In genomic region chr1:41024953-41025352, GRCh38 we compare ENCODE assay signal across 2 cellular contexts.
TF ChIP-seq lines count a peak whose summit lies in the region.

No MANE protein-coding gene starts in this region.

TF ChIP-seq in HCT116, 20 proteins besides CTCF, POLR2A, EP300 and RAD21:
- TF ChIP-seq MAX (IDR thresholded peaks at IDR 0.05) = no peak
- no peak for TF ChIP-seq SIN3A (IDR thresholded peaks at IDR 0.05; ENCODE audit: low read depth)
- TF ChIP-seq ZNF274 (IDR thresholded peaks at IDR 0.05; ENCODE audit: low read depth, low read length) = no peak
- TF ChIP-seq POLR2AphosphoS5 (IDR thresholded peaks at IDR 0.05; ENCODE audit: low read depth, low read length) = no peak

TF ChIP-seq in K562, 482 proteins besides CTCF, POLR2A, EP300 and RAD21:
- TF ChIP-seq ZNF695 (CRISPR knock-in tag; IDR thresholded peaks at IDR 0.05) = no peak
- TF ChIP-seq TCF15 (CRISPR knock-in tag; IDR thresholded peaks at IDR 0.05) = no peak
- no peak for TF ChIP-seq THRA (IDR thresholded peaks at IDR 0.05)
- no peak for TF ChIP-seq ARID2 (IDR thresholded peaks at IDR 0.05)
- no peak for TF ChIP-seq ELF1 (tag; IDR thresholded peaks at IDR 0.05)
- TF ChIP-seq ZNF551 (CRISPR knock-in tag; IDR thresholded peaks at IDR 0.05) = no peak
- no peak for TF ChIP-seq ZNF232 (CRISPR knock-in tag; IDR thresholded peaks at IDR 0.05)
- TF ChIP-seq HDAC2 (IDR thresholded peaks at IDR 0.05) = no peak
- no peak for TF ChIP-seq DEAF1 (CRISPR knock-in tag; IDR thresholded peaks at IDR 0.05)
- no peak for TF ChIP-seq ZBTB40 (IDR thresholded peaks at IDR 0.05)
- TF ChIP-seq ZBTB40 (CRISPR knock-in tag; IDR thresholded peaks at IDR 0.05) = no peak
- no peak for TF ChIP-seq CBX1 (IDR thresholded peaks at IDR 0.05; ENCODE audit: low read depth)
- TF ChIP-seq MAFK (IDR thresholded peaks at IDR 0.05; ENCODE audit: low read length) = no peak
- no peak for TF ChIP-seq NFIC (IDR thresholded peaks at IDR 0.05)
- TF ChIP-seq ZFP1 (CRISPR knock-in tag; IDR thresholded peaks at IDR 0.05) = no peak
- TF ChIP-seq ZNF316 (IDR thresholded peaks at IDR 0.05) = no peak
- TF ChIP-seq MCM5 (IDR thresholded peaks at IDR 0.05; ENCODE audit: low read depth) = no peak
- no peak for TF ChIP-seq ZNF507 (tag; conservative IDR thresholded peaks at IDR 0.05)
- TF ChIP-seq TEAD2 (tag; IDR thresholded peaks at IDR 0.05) = no peak
- no peak for TF ChIP-seq XRCC4 (IDR thresholded peaks at IDR 0.05; ENCODE audit: extremely low read depth, insufficient read depth, insufficient read length)
- no peak for TF ChIP-seq ZC3H4 (CRISPR knock-in tag; IDR thresholded peaks at IDR 0.05; ENCODE audit: borderline replicate concordance)
